ENCODE assay signal across 7 cellular contexts in genomic region chr1:58755468-58755872, GRCh38. TPM values are rescaled to one million over a fixed set of nuclear protein-coding genes. Genes with fewer than 3 reads are reported as not detected.
A peak's percentile ranks its signal among the peaks of the same experiment; 100 is the strongest.
DNase-seq lines count a peak whose midpoint lies in the region; ATAC-seq and TF ChIP-seq lines count a peak whose summit lies in the region.

No MANE protein-coding gene starts in this region.

- H3K27ac Mint-ChIP-seq in T-helper 2 cell treated with Interferon-gamma antibody and Interleukin-4, amounts not matched to agents 5 μg/mL and 100 μg/mL, for 36 hours = peak overlapping the region; percentile 88
- peak overlapping the region; percentile 34 to 83 (median 58) for H3K27ac Mint-ChIP-seq in brain

- no peak overlapping the region for H3K4me3 ChIP-seq in left lung

- ATAC-seq in GM18867 (IDR thresholded peaks at IDR 0.05; ENCODE audit: unreplicated experiment) (peak; percentile 78), left lung (peak; percentile 90), HG03521 (IDR thresholded peaks at IDR 0.05; ENCODE audit: unreplicated experiment) (no peak)

- TF ChIP-seq CTCF in brain (conservative IDR thresholded peaks at IDR 0.05) = no peak
- TF ChIP-seq CTCF in left lung (IDR thresholded peaks at IDR 0.05) = no peak

- peak overlapping the region; percentile 81 for H3K4me3 Mint-ChIP-seq in T-helper 2 cell treated with Interferon-gamma antibody and Interleukin-4, amounts not matched to agents 5 μg/mL and 100 μg/mL, for 36 hours
- H3K4me3 Mint-ChIP-seq in brain = peak overlapping the region in 1 of 5 experiments; percentile 22

- peaks cover 5% of the 10 kb centered on the region for H3K27me3 Mint-ChIP-seq in T-helper 2 cell treated with Interferon-gamma antibody and Interleukin-4, amounts not matched to agents 5 μg/mL and 100 μg/mL, for 36 hours (ENCODE audit: low read depth)
- peaks cover 3% of the 10 kb centered on the region for H3K27me3 Mint-ChIP-seq in brain

- no peaks in the 10 kb centered on the region for H3K9me3 ChIP-seq in left lung

- no peaks in the 10 kb centered on the region for H3K36me3 ChIP-seq in left lung

- peaks cover 7 to 32% of the 10 kb centered on the region in 2 donors for H3K4me1 ChIP-seq in left lung

- DNase-seq in HK-2 (ENCODE audit: unreplicated experiment) (peak; percentile 85), left lung (peak in 1 of 2 donors; percentile 71)
- peak; percentile 65 for DNase-seq in T-helper 2 cell treated with Interferon-gamma antibody and Interleukin-4, amounts not matched to agents 5 μg/mL and 100 μg/mL, for 36 hours (ENCODE audit: low spot score)
- peak; percentile 34 for DNase-seq in stimulated activated CD8-positive, alpha-beta memory T cell treated with anti-CD3 and anti-CD28 coated beads, Interleukin-12 subunit alpha, Interleukin-12 subunit beta, amount 100 ng/mL, for 1 hour (ENCODE audit: low read depth)

- peaks cover 4% of the 10 kb centered on the region for H3K36me3 Mint-ChIP-seq in T-helper 2 cell treated with Interferon-gamma antibody and Interleukin-4, amounts not matched to agents 5 μg/mL and 100 μg/mL, for 36 hours (ENCODE audit: low read depth)
- H3K36me3 Mint-ChIP-seq in brain = no peaks in the 10 kb centered on the region

- H3K27ac ChIP-seq in left lung = peak overlapping the region; percentile 67 to 70

- no peaks in the 10 kb centered on the region for H3K9me3 Mint-ChIP-seq in T-helper 2 cell treated with Interferon-gamma antibody and Interleukin-4, amounts not matched to agents 5 μg/mL and 100 μg/mL, for 36 hours
- H3K9me3 Mint-ChIP-seq in brain = no peaks in the 10 kb centered on the region

- H3K4me1 Mint-ChIP-seq in T-helper 2 cell treated with Interferon-gamma antibody and Interleukin-4, amounts not matched to agents 5 μg/mL and 100 μg/mL, for 36 hours (ENCODE audit: low read depth) = peaks cover 65% of the 10 kb centered on the region
- H3K4me1 Mint-ChIP-seq in brain = peaks cover 37% of the 10 kb centered on the region

- intact Hi-C loops in left lung (cut with DNase I) = loop anchor here in 1 of 2 donors (10.0 kb wide), 1 partner anchor 949 kb away; no protein-coding TSS in a partner anchor

- no peaks in the 10 kb centered on the region for H3K27me3 ChIP-seq in left lung

RNA-seq across cellular contexts. Expression of gene JUN, which starts 28.4 kb away (rescaled TPM):
- 109 TPM for polyA plus RNA-seq in brain (ENCODE audit: insufficient read depth, low read depth, low replicate concordance)
- 100 to 1,000 TPM; 102 to 135 TPM for total RNA-seq in left lung

RNA-seq across cellular contexts. Expression of gene MYSM1, which starts 55.6 kb away (rescaled TPM):
- polyA plus RNA-seq in brain (ENCODE audit: insufficient read depth, low read depth, low replicate concordance) = 1.5 TPM
- total RNA-seq in left lung = 10 to 100 TPM; 25.8 to 28.1 TPM
